8 cellular contexts compared by ENCODE assay signal in genomic region chr19:17512574-17512939, GRCh38. TPM values are rescaled to one million over a fixed set of nuclear protein-coding genes. Genes with fewer than 3 reads are reported as not detected.
DNase-seq lines count a peak whose midpoint lies in the region; ATAC-seq, FAIRE-seq and TF ChIP-seq lines count a peak whose summit lies in the region.

No MANE protein-coding gene starts in this region.

- peaks cover 17% of the 10 kb centered on the region for H3K36me3 Mint-ChIP-seq in mesothelial cell of epicardium

- peak overlapping the region; percentile 89 for H3K4me3 Mint-ChIP-seq in mesothelial cell of epicardium

- CTCF ChIA-PET in A673 (lab: Charles Lee) = interaction anchor here (0.5 kb wide), 1 partner anchor 15 kb away, joined by 3 read pairs; no protein-coding TSS in a partner anchor

- TF ChIP-seq CTCF in A673 (conservative IDR thresholded peaks at IDR 0.05; ENCODE audit: low read depth, low read length) (no peak), brain microvascular endothelial cell (IDR thresholded peaks at IDR 0.05; ENCODE audit: low read depth, low read length, missing control alignments) (no peak), mesothelial cell of epicardium (IDR thresholded peaks at IDR 0.05; ENCODE audit: unreplicated experiment) (no peak)

- H3K27ac Mint-ChIP-seq in mesothelial cell of epicardium = peak overlapping the region; percentile 82

- POLR2A ChIA-PET in A673 (lab: Charles Lee; ENCODE audit: low non-redundant PET) = no interaction called here

- H3K4me1 Mint-ChIP-seq in mesothelial cell of epicardium = peaks cover 21% of the 10 kb centered on the region

- H3K36me3 ChIP-seq in A673 (ENCODE audit: insufficient read depth, low read length, poor library complexity, severe bottlenecking) (peaks cover 18% of the 10 kb centered on the region), brain microvascular endothelial cell (replicated peaks) (peaks cover 12% of the 10 kb centered on the region)

- in situ Hi-C loops in brain microvascular endothelial cell (cut with HindIII; ENCODE audit: low pct_ligation_motif_present, low sequenced_read_pairs) = no loop called here

- ATAC-seq in HG03342 (IDR thresholded peaks at IDR 0.05; ENCODE audit: unreplicated experiment) (peak; percentile 12), GM21367 (IDR thresholded peaks at IDR 0.05; ENCODE audit: unreplicated experiment) (no peak), GM18498 (IDR thresholded peaks at IDR 0.05; ENCODE audit: unreplicated experiment) (no peak), HG03565 (IDR thresholded peaks at IDR 0.05; ENCODE audit: unreplicated experiment) (no peak)

- no peak for DNase-seq in A673 (ENCODE audit: low spot score)
- DNase-seq in brain microvascular endothelial cell = no peak
- DNase-seq in mesothelial cell of epicardium (ENCODE audit: low spot score in 2 of 2, unreplicated experiment in 2 of 2) = no peak
- no peak for DNase-seq in GM12892 (ENCODE audit: insufficient read length)

- no peaks in the 10 kb centered on the region for H3K9me3 Mint-ChIP-seq in mesothelial cell of epicardium

- BruUV-seq in A673 (replicated peaks; lab: Mats Ljungman, UMichigan) = no TSS peak

- TF ChIP-seq POLR2A in GM12892 (IDR thresholded peaks at IDR 0.05; ENCODE audit: low read depth, low read length) = no peak

- intact Hi-C loops in A673 (cut with micrococcal nuclease; ENCODE audit: unreplicated experiment) = no loop called here

- no peaks in the 10 kb centered on the region for H3K27me3 Mint-ChIP-seq in mesothelial cell of epicardium (ENCODE audit: low read depth)

- peak overlapping the region; percentile 97 for H3K27ac ChIP-seq in A673 (ENCODE audit: low read depth, low read length, poor library complexity, severe bottlenecking)
- no peak overlapping the region for H3K27ac ChIP-seq in brain microvascular endothelial cell

- FAIRE-seq in GM12892 (lab: Jason Lieb, UNC) = no peak

- H3K4me1 ChIP-seq in A673 (ENCODE audit: insufficient read depth, low read length, poor library complexity, severe bottlenecking) = peaks cover 14% of the 10 kb centered on the region

- H3K4me3 ChIP-seq in A673 (ENCODE audit: low read depth, low read length, poor library complexity, severe bottlenecking) (peak overlapping the region; percentile 80), brain microvascular endothelial cell (ENCODE audit: low read depth, low read length) (peak overlapping the region; percentile 88)

- H3K27me3 ChIP-seq in A673 (replicated peaks; ENCODE audit: insufficient read depth, low read depth, low read length, poor library complexity) (no peaks in the 10 kb centered on the region), brain microvascular endothelial cell (replicated peaks) (no peaks in the 10 kb centered on the region)

- peaks cover 6% of the 10 kb centered on the region for H3K9me3 ChIP-seq in A673 (ENCODE audit: low read depth, low read length, poor library complexity, severe bottlenecking)

RNA-seq across cellular contexts. Expression of gene PGLS, which starts 1.1 kb away (rescaled TPM):
- 80.1 and 94.4 TPM in 2 replicates for total RNA-seq in A673 (2021)
- total RNA-seq in mesothelial cell of epicardium = 100.0 to 106 TPM (median 104 TPM) in 3 replicates
- polyA plus RNA-seq in GM12892 (2012; ENCODE audit: missing spikeins) = 37.2 TPM

RNA-seq across cellular contexts. Expression of gene SLC27A1, which starts 42.2 kb away (rescaled TPM):
- total RNA-seq in A673 (2021) (3.0 and 6.9 TPM in 2 replicates), mesothelial cell of epicardium (25.1 to 27.5 TPM (median 26.0 TPM) in 3 replicates)
- 1.4 TPM for polyA plus RNA-seq in GM12892 (2012; ENCODE audit: missing spikeins)

RNA-seq across cellular contexts. Expression of gene COLGALT1, which starts 42.9 kb away (rescaled TPM):
- total RNA-seq in A673 (2021) = 91.3 and 93.5 TPM in 2 replicates
- 58.0 to 61.9 TPM (median 59.3 TPM) in 3 replicates for total RNA-seq in mesothelial cell of epicardium
- 23.3 TPM for polyA plus RNA-seq in GM12892 (2012; ENCODE audit: missing spikeins)

RNA-seq across cellular contexts. Expression of gene NXNL1, which starts 51.8 kb away (rescaled TPM):
- total RNA-seq in A673 (2021) = not detected in 2 replicates
- not detected in 3 replicates for total RNA-seq in mesothelial cell of epicardium
- polyA plus RNA-seq in GM12892 (2012; ENCODE audit: missing spikeins) = not detected
